ENCODE assay signal across 1 cellular context in the genomic region with DNA sequence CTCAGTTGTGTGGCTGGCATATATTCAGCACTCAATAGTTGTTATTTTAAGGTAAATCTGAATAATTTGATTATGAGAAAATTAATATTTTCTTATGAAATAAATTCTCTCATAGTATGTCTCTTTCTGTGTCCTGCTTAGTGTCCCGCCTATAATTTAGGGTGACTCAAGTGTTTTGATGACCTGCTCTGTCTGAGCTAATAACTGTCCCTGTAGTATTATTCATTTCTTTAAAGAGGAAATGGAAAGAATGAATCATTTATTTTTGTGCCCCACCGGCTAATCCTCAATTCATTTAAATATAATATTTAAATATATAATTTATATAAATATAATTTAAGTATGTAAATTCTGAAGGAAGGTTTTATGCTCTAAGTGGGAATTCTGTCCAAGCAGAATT.
TF ChIP-seq lines count a peak whose summit lies in the region.

No MANE protein-coding gene starts in this region.

TF ChIP-seq in GM12878, 131 proteins besides CTCF, POLR2A, EP300 and RAD21:
- TF ChIP-seq ETV6 (conservative IDR thresholded peaks at IDR 0.05 in 1 of 2, IDR thresholded peaks at IDR 0.05 in 1 of 2; ENCODE audit: borderline replicate concordance in 1 of 2, low read depth in 1 of 2) (no peak), KLF5 (IDR thresholded peaks at IDR 0.05; ENCODE audit: partially characterized antibody) (no peak), FOXK2 (IDR thresholded peaks at IDR 0.05) (no peak), MEF2B (IDR thresholded peaks at IDR 0.05; ENCODE audit: partially characterized antibody, poor library complexity, severe bottlenecking) (no peak), SMAD5 (IDR thresholded peaks at IDR 0.05; ENCODE audit: low read depth) (no peak), POLR2AphosphoS5 (IDR thresholded peaks at IDR 0.05; ENCODE audit: low read length) (no peak), NRF1 (conservative IDR thresholded peaks at IDR 0.05; ENCODE audit: low read depth, low read length) (no peak), NBN (IDR thresholded peaks at IDR 0.05) (no peak), CHD2 (IDR thresholded peaks at IDR 0.05; ENCODE audit: borderline replicate concordance, low read depth, low read length) (no peak), NFXL1 (IDR thresholded peaks at IDR 0.05; ENCODE audit: borderline replicate concordance) (no peak), CEBPB (IDR thresholded peaks at IDR 0.05; ENCODE audit: borderline replicate concordance in 1 of 2, low read depth in 2 of 2, low read length in 2 of 2) (no peak), SRF (IDR thresholded peaks at IDR 0.05; ENCODE audit: low read depth in 2 of 2, low read length in 2 of 2) (no peak), NFIC (IDR thresholded peaks at IDR 0.05; ENCODE audit: low read depth, low read length) (no peak), RBBP5 (conservative IDR thresholded peaks at IDR 0.05) (no peak)
- TF ChIP-seq, protein P1, sequence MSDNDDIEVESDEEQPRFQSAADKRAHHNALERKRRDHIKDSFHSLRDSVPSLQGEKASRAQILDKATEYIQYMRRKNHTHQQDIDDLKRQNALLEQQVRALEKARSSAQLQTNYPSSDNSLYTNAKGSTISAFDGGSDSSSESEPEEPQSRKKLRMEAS (IDR thresholded peaks at IDR 0.05; ENCODE audit: low read depth, low read length) = no peak
- TF ChIP-seq, protein P2, sequence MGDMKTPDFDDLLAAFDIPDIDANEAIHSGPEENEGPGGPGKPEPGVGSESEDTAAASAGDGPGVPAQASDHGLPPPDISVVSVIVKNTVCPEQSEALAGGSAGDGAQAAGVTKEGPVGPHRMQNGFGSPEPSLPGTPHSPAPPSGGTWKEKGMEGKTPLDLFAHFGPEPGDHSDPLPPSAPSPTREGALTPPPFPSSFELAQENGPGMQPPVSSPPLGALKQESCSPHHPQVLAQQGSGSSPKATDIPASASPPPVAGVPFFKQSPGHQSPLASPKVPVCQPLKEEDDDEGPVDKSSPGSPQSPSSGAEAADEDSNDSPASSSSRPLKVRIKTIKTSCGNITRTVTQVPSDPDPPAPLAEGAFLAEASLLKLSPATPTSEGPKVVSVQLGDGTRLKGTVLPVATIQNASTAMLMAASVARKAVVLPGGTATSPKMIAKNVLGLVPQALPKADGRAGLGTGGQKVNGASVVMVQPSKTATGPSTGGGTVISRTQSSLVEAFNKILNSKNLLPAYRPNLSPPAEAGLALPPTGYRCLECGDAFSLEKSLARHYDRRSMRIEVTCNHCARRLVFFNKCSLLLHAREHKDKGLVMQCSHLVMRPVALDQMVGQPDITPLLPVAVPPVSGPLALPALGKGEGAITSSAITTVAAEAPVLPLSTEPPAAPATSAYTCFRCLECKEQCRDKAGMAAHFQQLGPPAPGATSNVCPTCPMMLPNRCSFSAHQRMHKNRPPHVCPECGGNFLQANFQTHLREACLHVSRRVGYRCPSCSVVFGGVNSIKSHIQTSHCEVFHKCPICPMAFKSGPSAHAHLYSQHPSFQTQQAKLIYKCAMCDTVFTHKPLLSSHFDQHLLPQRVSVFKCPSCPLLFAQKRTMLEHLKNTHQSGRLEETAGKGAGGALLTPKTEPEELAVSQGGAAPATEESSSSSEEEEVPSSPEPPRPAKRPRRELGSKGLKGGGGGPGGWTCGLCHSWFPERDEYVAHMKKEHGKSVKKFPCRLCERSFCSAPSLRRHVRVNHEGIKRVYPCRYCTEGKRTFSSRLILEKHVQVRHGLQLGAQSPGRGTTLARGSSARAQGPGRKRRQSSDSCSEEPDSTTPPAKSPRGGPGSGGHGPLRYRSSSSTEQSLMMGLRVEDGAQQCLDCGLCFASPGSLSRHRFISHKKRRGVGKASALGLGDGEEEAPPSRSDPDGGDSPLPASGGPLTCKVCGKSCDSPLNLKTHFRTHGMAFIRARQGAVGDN (IDR thresholded peaks at IDR 0.05) = no peak
- TF ChIP-seq, protein P3, sequence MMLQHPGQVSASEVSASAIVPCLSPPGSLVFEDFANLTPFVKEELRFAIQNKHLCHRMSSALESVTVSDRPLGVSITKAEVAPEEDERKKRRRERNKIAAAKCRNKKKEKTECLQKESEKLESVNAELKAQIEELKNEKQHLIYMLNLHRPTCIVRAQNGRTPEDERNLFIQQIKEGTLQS (IDR thresholded peaks at IDR 0.05; ENCODE audit: borderline replicate concordance, extremely low read depth, low read depth, low read length) = no peak
- TF ChIP-seq, protein P4, sequence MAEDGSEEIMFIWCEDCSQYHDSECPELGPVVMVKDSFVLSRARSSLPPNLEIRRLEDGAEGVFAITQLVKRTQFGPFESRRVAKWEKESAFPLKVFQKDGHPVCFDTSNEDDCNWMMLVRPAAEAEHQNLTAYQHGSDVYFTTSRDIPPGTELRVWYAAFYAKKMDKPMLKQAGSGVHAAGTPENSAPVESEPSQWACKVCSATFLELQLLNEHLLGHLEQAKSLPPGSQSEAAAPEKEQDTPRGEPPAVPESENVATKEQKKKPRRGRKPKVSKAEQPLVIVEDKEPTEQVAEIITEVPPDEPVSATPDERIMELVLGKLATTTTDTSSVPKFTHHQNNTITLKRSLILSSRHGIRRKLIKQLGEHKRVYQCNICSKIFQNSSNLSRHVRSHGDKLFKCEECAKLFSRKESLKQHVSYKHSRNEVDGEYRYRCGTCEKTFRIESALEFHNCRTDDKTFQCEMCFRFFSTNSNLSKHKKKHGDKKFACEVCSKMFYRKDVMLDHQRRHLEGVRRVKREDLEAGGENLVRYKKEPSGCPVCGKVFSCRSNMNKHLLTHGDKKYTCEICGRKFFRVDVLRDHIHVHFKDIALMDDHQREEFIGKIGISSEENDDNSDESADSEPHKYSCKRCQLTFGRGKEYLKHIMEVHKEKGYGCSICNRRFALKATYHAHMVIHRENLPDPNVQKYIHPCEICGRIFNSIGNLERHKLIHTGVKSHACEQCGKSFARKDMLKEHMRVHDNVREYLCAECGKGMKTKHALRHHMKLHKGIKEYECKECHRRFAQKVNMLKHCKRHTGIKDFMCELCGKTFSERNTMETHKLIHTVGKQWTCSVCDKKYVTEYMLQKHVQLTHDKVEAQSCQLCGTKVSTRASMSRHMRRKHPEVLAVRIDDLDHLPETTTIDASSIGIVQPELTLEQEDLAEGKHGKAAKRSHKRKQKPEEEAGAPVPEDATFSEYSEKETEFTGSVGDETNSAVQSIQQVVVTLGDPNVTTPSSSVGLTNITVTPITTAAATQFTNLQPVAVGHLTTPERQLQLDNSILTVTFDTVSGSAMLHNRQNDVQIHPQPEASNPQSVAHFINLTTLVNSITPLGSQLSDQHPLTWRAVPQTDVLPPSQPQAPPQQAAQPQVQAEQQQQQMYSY (CRISPR knock-in tag; IDR thresholded peaks at IDR 0.05) = no peak
- TF ChIP-seq, protein P5, sequence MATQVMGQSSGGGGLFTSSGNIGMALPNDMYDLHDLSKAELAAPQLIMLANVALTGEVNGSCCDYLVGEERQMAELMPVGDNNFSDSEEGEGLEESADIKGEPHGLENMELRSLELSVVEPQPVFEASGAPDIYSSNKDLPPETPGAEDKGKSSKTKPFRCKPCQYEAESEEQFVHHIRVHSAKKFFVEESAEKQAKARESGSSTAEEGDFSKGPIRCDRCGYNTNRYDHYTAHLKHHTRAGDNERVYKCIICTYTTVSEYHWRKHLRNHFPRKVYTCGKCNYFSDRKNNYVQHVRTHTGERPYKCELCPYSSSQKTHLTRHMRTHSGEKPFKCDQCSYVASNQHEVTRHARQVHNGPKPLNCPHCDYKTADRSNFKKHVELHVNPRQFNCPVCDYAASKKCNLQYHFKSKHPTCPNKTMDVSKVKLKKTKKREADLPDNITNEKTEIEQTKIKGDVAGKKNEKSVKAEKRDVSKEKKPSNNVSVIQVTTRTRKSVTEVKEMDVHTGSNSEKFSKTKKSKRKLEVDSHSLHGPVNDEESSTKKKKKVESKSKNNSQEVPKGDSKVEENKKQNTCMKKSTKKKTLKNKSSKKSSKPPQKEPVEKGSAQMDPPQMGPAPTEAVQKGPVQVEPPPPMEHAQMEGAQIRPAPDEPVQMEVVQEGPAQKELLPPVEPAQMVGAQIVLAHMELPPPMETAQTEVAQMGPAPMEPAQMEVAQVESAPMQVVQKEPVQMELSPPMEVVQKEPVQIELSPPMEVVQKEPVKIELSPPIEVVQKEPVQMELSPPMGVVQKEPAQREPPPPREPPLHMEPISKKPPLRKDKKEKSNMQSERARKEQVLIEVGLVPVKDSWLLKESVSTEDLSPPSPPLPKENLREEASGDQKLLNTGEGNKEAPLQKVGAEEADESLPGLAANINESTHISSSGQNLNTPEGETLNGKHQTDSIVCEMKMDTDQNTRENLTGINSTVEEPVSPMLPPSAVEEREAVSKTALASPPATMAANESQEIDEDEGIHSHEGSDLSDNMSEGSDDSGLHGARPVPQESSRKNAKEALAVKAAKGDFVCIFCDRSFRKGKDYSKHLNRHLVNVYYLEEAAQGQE (IDR thresholded peaks at IDR 0.05; ENCODE audit: low read depth, low read length) = no peak
- TF ChIP-seq, protein P6, sequence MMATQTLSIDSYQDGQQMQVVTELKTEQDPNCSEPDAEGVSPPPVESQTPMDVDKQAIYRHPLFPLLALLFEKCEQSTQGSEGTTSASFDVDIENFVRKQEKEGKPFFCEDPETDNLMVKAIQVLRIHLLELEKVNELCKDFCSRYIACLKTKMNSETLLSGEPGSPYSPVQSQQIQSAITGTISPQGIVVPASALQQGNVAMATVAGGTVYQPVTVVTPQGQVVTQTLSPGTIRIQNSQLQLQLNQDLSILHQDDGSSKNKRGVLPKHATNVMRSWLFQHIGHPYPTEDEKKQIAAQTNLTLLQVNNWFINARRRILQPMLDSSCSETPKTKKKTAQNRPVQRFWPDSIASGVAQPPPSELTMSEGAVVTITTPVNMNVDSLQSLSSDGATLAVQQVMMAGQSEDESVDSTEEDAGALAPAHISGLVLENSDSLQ (IDR thresholded peaks at IDR 0.05) = no peak
TF ChIP-seq in GM12878: peak in this region for 0.
